Comparison of ENCODE assay signal across 21 cellular contexts in genomic region chr20:53214392-53214791, GRCh38.
"Had no signal": no experiment of that assay in that cellular context is flagged by ENCODE, and none has a peak within 500 bp of the region (broad histone marks: within the 10 kb centered on the region; RNA-seq: fewer than 3 reads in every experiment).

No MANE protein-coding gene starts in this region.

- H3K27ac Mint-ChIP-seq: natural killer cell; stimulated activated naive B cell treated with anti-CD40 and anti-IgM and Interleukin-4, amounts not matched to agents 10 μg/mL and 1 μg/mL and 100 μg/mL, for 72 hours; stimulated activated naive CD8-positive, alpha-beta T cell treated with anti-CD3 and anti-CD28 coated beads, Interleukin-15, amount 100 ng/mL, for 72 hours had no signal

- ATAC-seq: natural killer cell; stimulated activated naive B cell treated with anti-CD40 and anti-IgM and Interleukin-4, amounts not matched to agents 10 μg/mL and 1 μg/mL and 100 μg/mL, for 72 hours had no signal

- H2AFZ ChIP-seq: neural progenitor cell had no signal

- DNase-seq: cortex of kidney; dorsolateral prefrontal cortex; effector CD8-positive, alpha-beta T cell; foreskin melanocyte; head of caudate nucleus; hippocampal formation; mammary epithelial cell; mucosa of descending colon; natural killer cell; nucleus accumbens; ovary; sigmoid colon; stimulated activated CD4-positive, alpha-beta T cell treated with anti-CD3 and anti-CD28 coated beads, Interleukin-2, amount 100 ng/mL, for 24 hours; stimulated activated CD4-positive, alpha-beta T cell treated with anti-CD3 and anti-CD28 coated beads, Interleukin-4, amount 100 ng/mL, for 4 hours; stimulated activated naive B cell treated with anti-CD40 and anti-IgM and Interleukin-4, amounts not matched to agents 10 μg/mL and 1 μg/mL and 100 μg/mL, for 72 hours; stimulated activated naive CD8-positive, alpha-beta T cell treated with anti-CD3 and anti-CD28 coated beads, Interleukin-15, amount 100 ng/mL, for 72 hours; testis had no signal

- H3K36me3 Mint-ChIP-seq: natural killer cell; neural progenitor cell; stimulated activated naive B cell treated with anti-CD40 and anti-IgM and Interleukin-4, amounts not matched to agents 10 μg/mL and 1 μg/mL and 100 μg/mL, for 72 hours had no signal

- H3K27me3 ChIP-seq: ovary, right atrium auricular region, testis, tibial nerve had no signal

- H3K4me3 ChIP-seq: dorsolateral prefrontal cortex, mucosa of descending colon, neural progenitor cell, ovary, right atrium auricular region, sigmoid colon, skin epidermis, testis, tibial nerve had no signal

- H3K27me3 Mint-ChIP-seq: stimulated activated naive CD8-positive, alpha-beta T cell treated with anti-CD3 and anti-CD28 coated beads, Interleukin-15, amount 100 ng/mL, for 72 hours had no signal

- H3K36me3 ChIP-seq: neural progenitor cell, ovary, right atrium auricular region, sigmoid colon, tibial nerve had no signal

- H3K4me2 ChIP-seq: neural progenitor cell had no signal

- H3K4me3 Mint-ChIP-seq: natural killer cell; neural progenitor cell; stimulated activated naive B cell treated with anti-CD40 and anti-IgM and Interleukin-4, amounts not matched to agents 10 μg/mL and 1 μg/mL and 100 μg/mL, for 72 hours; stimulated activated naive CD8-positive, alpha-beta T cell treated with anti-CD3 and anti-CD28 coated beads, Interleukin-15, amount 100 ng/mL, for 72 hours had no signal

- H3K9me3 ChIP-seq: mucosa of descending colon, ovary, right atrium auricular region, sigmoid colon, testis, tibial nerve had no signal

- H3K4me1 Mint-ChIP-seq: natural killer cell had no signal

- H3K9me3 Mint-ChIP-seq: natural killer cell; neural progenitor cell; stimulated activated naive B cell treated with anti-CD40 and anti-IgM and Interleukin-4, amounts not matched to agents 10 μg/mL and 1 μg/mL and 100 μg/mL, for 72 hours; stimulated activated naive CD8-positive, alpha-beta T cell treated with anti-CD3 and anti-CD28 coated beads, Interleukin-15, amount 100 ng/mL, for 72 hours had no signal

- H3K27ac ChIP-seq: dorsolateral prefrontal cortex, neural progenitor cell, ovary, right atrium auricular region, sigmoid colon, testis, tibial nerve had no signal
